ENCODE assay signal across 1 cellular context in genomic region chr7:25600521-25600920, GRCh38.
TF ChIP-seq lines count a peak whose summit lies in the region.

No MANE protein-coding gene starts in this region.

TF ChIP-seq in K562, 482 proteins besides CTCF, POLR2A, EP300 and RAD21 (continued from another document):
- TF ChIP-seq TOE1 (IDR thresholded peaks at IDR 0.05; ENCODE audit: borderline replicate concordance), result no peak
- TF ChIP-seq TOE1 (CRISPR knock-in tag; IDR thresholded peaks at IDR 0.05; ENCODE audit: borderline replicate concordance, low read depth), result no peak
- no peak for TF ChIP-seq HNRNPH1 (optimal IDR thresholded peaks at IDR 0.05; ENCODE audit: low read depth, low read length)
- no peak for TF ChIP-seq ZNF354B (CRISPR knock-in tag; IDR thresholded peaks at IDR 0.05)
- no peak for TF ChIP-seq ZNF212 (CRISPR knock-in tag; IDR thresholded peaks at IDR 0.05)
- no peak for TF ChIP-seq TCF15 (CRISPR knock-in tag; IDR thresholded peaks at IDR 0.05)
TF ChIP-seq in K562: peak in this region for 2.
